Comparison of ENCODE assay signal across 8 cellular contexts in genomic region chr6:136783495-136784270, GRCh38. TPM values are rescaled to one million over a fixed set of nuclear protein-coding genes. Genes with fewer than 3 reads are reported as not detected.
DNase-seq lines count a peak whose midpoint lies in the region; ATAC-seq and TF ChIP-seq lines count a peak whose summit lies in the region.

No MANE protein-coding gene starts in this region.

- H4K91ac ChIP-seq in H9 (ENCODE audit: insufficient read length, low read depth, low read length): no peak overlapping the region

- H3K79me2 ChIP-seq in H9 (ENCODE audit: insufficient read depth, low read length): no peaks in the 10 kb centered on the region

- no peak overlapping the region for H2AFZ ChIP-seq in H9 (ENCODE audit: low read length)

- ATAC-seq in GM18511 (IDR thresholded peaks at IDR 0.05; ENCODE audit: unreplicated experiment) (peak; percentile 82), HG02588 (IDR thresholded peaks at IDR 0.05; ENCODE audit: unreplicated experiment) (peak; percentile 75)

- H3K27ac ChIP-seq in esophagus squamous epithelium: peak overlapping the region; percentile 49 to 79 (median 70)
- H3K27ac ChIP-seq in H9 (ENCODE audit: insufficient read length, low read depth, low read length): no peak overlapping the region

- no peak overlapping the region for H4K8ac ChIP-seq in H9 (replicated peaks; ENCODE audit: insufficient read length, low read depth, low read length)

- no peaks in the 10 kb centered on the region for H3K36me3 ChIP-seq in esophagus squamous epithelium

- H3K27me3 ChIP-seq in esophagus squamous epithelium: no peaks in the 10 kb centered on the region
- no peaks in the 10 kb centered on the region for H3K27me3 ChIP-seq in H9 (ENCODE audit: insufficient read depth, low read length)

- H3K18ac ChIP-seq in H9 (ENCODE audit: insufficient read length, low read depth, low read length): no peak overlapping the region

- H3T11ph ChIP-seq in H9 (ENCODE audit: low read length): no peak overlapping the region

- H3K9me3 ChIP-seq in esophagus squamous epithelium: no peaks in the 10 kb centered on the region
- no peaks in the 10 kb centered on the region for H3K9me3 ChIP-seq in H9 (ENCODE audit: control insufficient read depth, low read depth, low read length)

- peaks cover 4% of the 10 kb centered on the region for H3K27me3 Mint-ChIP-seq in H9 (ENCODE audit: low read depth)

- TF ChIP-seq CTCF in esophagus squamous epithelium (IDR thresholded peaks at IDR 0.05): peak in 2 of 6 experiments; percentile 14 to 23
- TF ChIP-seq CTCF in H9 (conservative IDR thresholded peaks at IDR 0.05): no peak

- H3K14ac ChIP-seq in H9 (ENCODE audit: insufficient read depth, low read length): no peak overlapping the region

- no peak overlapping the region for H4K5ac ChIP-seq in H9 (ENCODE audit: insufficient read length, low read depth, low read length)

- DNase-seq in NOMO-1 (lab: John Stamatoyannopoulos, UW; ENCODE audit: unreplicated experiment in 2 of 2) (peak; percentile 91 to 95), esophagus squamous epithelium (lab: John Stamatoyannopoulos, UW) (no peak), amniotic stem cell (lab: John Stamatoyannopoulos, UW) (no peak), NCI-H1092 treated with DMSO at 0.1 percent for 48 hours (lab: John Stamatoyannopoulos, UW) (no peak), H9 (no peak), NCI-H69 (lab: John Stamatoyannopoulos, UW) (no peak)

- no peak overlapping the region for H3K27ac Mint-ChIP-seq in H9

- intact Hi-C loops in esophagus squamous epithelium (cut with DNase I): no loop called here

- H2BK5ac ChIP-seq in H9 (ENCODE audit: insufficient read length, low read length): no peak overlapping the region

- H2BK15ac ChIP-seq in H9 (ENCODE audit: low read depth, low read length): no peak overlapping the region

- no peak overlapping the region for H2AK5ac ChIP-seq in H9 (ENCODE audit: insufficient read length, low read length)

- H3K4me1 ChIP-seq in esophagus squamous epithelium: peaks cover 32 to 91% (median 57%) of the 10 kb centered on the region in 3 donors
- no peaks in the 10 kb centered on the region for H3K4me1 ChIP-seq in H9 (ENCODE audit: insufficient read depth, low read length)

- peaks cover 4 to 9% of the 10 kb centered on the region in 2 experiments; a peak in 3 of 4 replicates for H3K4me1 Mint-ChIP-seq in H9

- no peaks in the 10 kb centered on the region for H4K20me1 ChIP-seq in H9 (ENCODE audit: control insufficient read depth, insufficient read depth, insufficient read length)

- no peak overlapping the region for H2BK120ac ChIP-seq in H9 (ENCODE audit: low read depth, low read length, poor library complexity, severe bottlenecking)

- H3K23me2 ChIP-seq in H9 (ENCODE audit: insufficient read length, low read depth, low read length, poor library complexity, severe bottlenecking): no peaks in the 10 kb centered on the region

- no peak overlapping the region for H2BK12ac ChIP-seq in H9 (ENCODE audit: insufficient read length, low read depth, low read length)

- no peaks in the 10 kb centered on the region for H3K9me3 Mint-ChIP-seq in H9

- H3K9ac ChIP-seq in H9 (ENCODE audit: extremely low read depth, insufficient read length, low read length): no peak overlapping the region

- no peak overlapping the region for H3K4me2 ChIP-seq in H9 (ENCODE audit: insufficient read depth, insufficient read length, low read length)

- H3K4ac ChIP-seq in H9 (ENCODE audit: low read depth, low read length): no peak overlapping the region

- WGBS in esophagus squamous epithelium, 2 donors: 50 to 82% methylated on average over 6 of the region's 9 CpGs
- no CpG with 5 or more reads among the region's 9 CpGs for WGBS in H9 (ENCODE audit: extremely low coverage, insufficient read length, low lambda C conversion rate)

- no peaks in the 10 kb centered on the region for H3K79me1 ChIP-seq in H9 (ENCODE audit: insufficient read depth, low read depth, low read length, poor library complexity, severe bottlenecking)

- H3K4me3 Mint-ChIP-seq in H9: no peak overlapping the region

- H3K36me3 Mint-ChIP-seq in H9 (ENCODE audit: insufficient read depth in 1 of 3, low read depth in 3 of 3): no peaks in the 10 kb centered on the region; a peak in 1 of 7 replicates

- TF ChIP-seq POLR2A in esophagus squamous epithelium (IDR thresholded peaks at IDR 0.05): no peak

- peak overlapping the region in 2 of 4 donors; percentile 9 to 36 for H3K4me3 ChIP-seq in esophagus squamous epithelium

- no peak overlapping the region for H2BK20ac ChIP-seq in H9 (ENCODE audit: low read depth, low read length, poor library complexity, severe bottlenecking)

- no peak overlapping the region for H3K56ac ChIP-seq in H9 (ENCODE audit: insufficient read length, low read depth, low read length)

- no peak overlapping the region for H3K23ac ChIP-seq in H9 (ENCODE audit: insufficient read length, low read depth, low read length)

RNA-seq across cellular contexts. Expression of gene MAP3K5, which starts 8.6 kb away (rescaled TPM):
- 10 to 100 TPM in 3 of 4 donors, 1 to 10 TPM in 1; 9.2 to 22.9 (median 20.9) TPM for total RNA-seq in esophagus squamous epithelium
- 1.6 and 1.7 TPM in 2 replicates for total RNA-seq in H9 (2021)

RNA-seq across cellular contexts. Expression of gene PEX7, which starts 38.7 kb away (rescaled TPM):
- total RNA-seq in esophagus squamous epithelium (10 to 100 TPM in 3 of 4 donors, 1 to 10 TPM in 1; 5.4 to 14.2 (median 11.8) TPM), H9 (2021) (8.4 and 8.7 TPM in 2 replicates)

Comparison
In these comparisons a context has a peak if more than half of its experiments do, and no peak if none do; other contexts are left out.
1. DNase-seq: peak in NOMO-1 (2 of 2); none in esophagus squamous epithelium (single experiment), amniotic stem cell (single experiment), NCI-H1092 treated with DMSO at 0.1 percent for 48 hours (single experiment), H9 (single experiment) and NCI-H69 (single experiment).